Comparison of ENCODE assay signal across 8 cellular contexts in genomic region chr14:101965796-101966718, GRCh38. TPM values are rescaled to one million over a fixed set of nuclear protein-coding genes. Genes with fewer than 3 reads are reported as not detected.
DNase-seq lines count a peak whose midpoint lies in the region; ATAC-seq and TF ChIP-seq lines count a peak whose summit lies in the region.

No MANE protein-coding gene starts in this region.

- no peak for TF ChIP-seq CTCF in neural crest cell (conservative IDR thresholded peaks at IDR 0.05)

- no peaks in the 10 kb centered on the region for H3K27me3 Mint-ChIP-seq in neural crest cell (ENCODE audit: low read depth)

- no peak for ATAC-seq in HG03469 (IDR thresholded peaks at IDR 0.05; ENCODE audit: unreplicated experiment)

- H3K27me3 ChIP-seq in ectodermal cell (ENCODE audit: control insufficient read depth, insufficient read depth, low read length, poor library complexity, severe bottlenecking), result peaks cover 20% of the 10 kb centered on the region

- no peaks in the 10 kb centered on the region for H3K9me3 Mint-ChIP-seq in neural crest cell

- peaks cover 8% of the 10 kb centered on the region for H3K36me3 Mint-ChIP-seq in neural crest cell (ENCODE audit: low read depth)

- DNase-seq in EH (ENCODE audit: low read depth) (peak; percentile 52), NCI-H748 (lab: John Stamatoyannopoulos, UW; ENCODE audit: unreplicated experiment) (peak; percentile 60), neural crest cell (ENCODE audit: low read depth, low spot score) (no peak), KG1 (lab: John Stamatoyannopoulos, UW) (no peak), COR-L47 (lab: John Stamatoyannopoulos, UW) (no peak)
- no peak for DNase-seq in stimulated activated CD4-positive, alpha-beta T cell treated with anti-CD3 and anti-CD28 coated beads, Interleukin-12 subunit alpha, Interleukin-12 subunit beta, amount 100 ng/mL, for 4 hours

- peak overlapping the region; percentile 44 for H3K27ac ChIP-seq in ectodermal cell (ENCODE audit: insufficient read depth, low read depth, low read length, poor library complexity, severe bottlenecking)

- peak overlapping the region; percentile 98 for H3K4me3 Mint-ChIP-seq in neural crest cell

- peaks cover 10% of the 10 kb centered on the region for H3K4me1 ChIP-seq in ectodermal cell (ENCODE audit: control insufficient read depth, insufficient read depth, low read length)

- H3K27ac Mint-ChIP-seq in neural crest cell (ENCODE audit: unreplicated experiment), result peak overlapping the region; percentile 79

- 17 to 18% methylated on average over 4 of the region's 5 CpGs for WGBS in ectodermal cell, 2 experiments

- no peaks in the 10 kb centered on the region for H3K36me3 ChIP-seq in ectodermal cell (ENCODE audit: control insufficient read depth, insufficient read depth, low read length)

- H3K9me3 ChIP-seq in ectodermal cell (ENCODE audit: control insufficient read depth, low read length), result no peaks in the 10 kb centered on the region

- H3K4me3 ChIP-seq in ectodermal cell (ENCODE audit: insufficient read depth, low read depth, low read length), result peak overlapping the region; percentile 100

- peaks cover 43% of the 10 kb centered on the region for H3K4me1 Mint-ChIP-seq in neural crest cell

RNA-seq across cellular contexts. Expression of gene DYNC1H1, which starts 1.7 kb away (rescaled TPM):
- polyA plus RNA-seq in ectodermal cell (2013, experiment 1 of 4), result 207 TPM
- polyA plus RNA-seq in ectodermal cell (2013, experiment 2 of 4), result 256 TPM
- polyA plus RNA-seq in ectodermal cell (2013, experiment 3 of 4), result 201 TPM
- 245 TPM for polyA plus RNA-seq in ectodermal cell (2013, experiment 4 of 4)
- total RNA-seq in neural crest cell, result 518 and 528 TPM in 2 replicates

Comparison
In these comparisons a context has a peak if more than half of its experiments do, and no peak if none do; other contexts are left out.
1. DNase-seq: peak in EH (single experiment) and NCI-H748 (single experiment); none in neural crest cell (single experiment), stimulated activated CD4-positive, alpha-beta T cell treated with anti-CD3 and anti-CD28 coated beads, Interleukin-12 subunit alpha, Interleukin-12 subunit beta, amount 100 ng/mL, for 4 hours (single experiment), KG1 (single experiment) and COR-L47 (single experiment).